Comparison of ENCODE assay signal across 16 cellular contexts in genomic region chr3:117814975-117815374, GRCh38.
A peak's percentile ranks its signal among the peaks of the same experiment; 100 is the strongest.
DNase-seq lines count a peak whose midpoint lies in the region; ATAC-seq and TF ChIP-seq lines count a peak whose summit lies in the region.
"Had no signal": no experiment of that assay in that cellular context is flagged by ENCODE, and none has a peak within 500 bp of the region (broad histone marks: within the 10 kb centered on the region; RNA-seq: fewer than 3 reads in every experiment).

No MANE protein-coding gene starts in this region.

- no peak overlapping the region for H4K5ac ChIP-seq in IMR-90 (ENCODE audit: low read depth, low read length)

- no peak overlapping the region for H2AK5ac ChIP-seq in IMR-90 (ENCODE audit: low read depth, low read length)

- H3K4me3 ChIP-seq in IMR-90 (ENCODE audit: insufficient read depth, low read depth, low read length) (no peak overlapping the region), body of pancreas (no peak overlapping the region), uterus (no peak overlapping the region)
- H3K4me3 ChIP-seq: BLaER1 had no signal

- H2AK9ac ChIP-seq in IMR-90 (replicated peaks; ENCODE audit: low read depth, low read length, poor library complexity) = no peak overlapping the region

- POLR2A ChIA-PET in IMR-90 (lab: Charles Lee; ENCODE audit: unreplicated experiment) = no interaction called here

- H3K4ac ChIP-seq in IMR-90 (ENCODE audit: low read depth, low read length) = no peak overlapping the region

- no peak overlapping the region for H2BK15ac ChIP-seq in IMR-90 (ENCODE audit: low read depth, low read length)

- H3K9ac ChIP-seq in IMR-90 (ENCODE audit: low read depth, low read length) = no peak overlapping the region
- H3K9ac ChIP-seq: BLaER1 had no signal

- CTCF ChIA-PET in IMR-90 (lab: Yijun Ruan, JAX) = interaction anchor here (0.8 kb wide), 1 partner anchor 9 kb away, joined by 3 read pairs; no protein-coding TSS in a partner anchor

- no peak overlapping the region for H3K23ac ChIP-seq in IMR-90 (ENCODE audit: low read depth, low read length)

- H3K27ac ChIP-seq in IMR-90 (ENCODE audit: insufficient read depth, low read length) = no peak overlapping the region
- no peak overlapping the region for H3K27ac ChIP-seq in body of pancreas
- H3K27ac ChIP-seq in uterus = no peak overlapping the region
- H3K27ac ChIP-seq: BLaER1 had no signal

- no peak overlapping the region for H2AFZ ChIP-seq in IMR-90 (replicated peaks; ENCODE audit: low read length, poor library complexity)

- H3K9me3 ChIP-seq in IMR-90 (ENCODE audit: control insufficient read depth, insufficient read depth, low read length) (no peaks in the 10 kb centered on the region), body of pancreas (no peaks in the 10 kb centered on the region), uterus (no peaks in the 10 kb centered on the region)
- H3K9me3 ChIP-seq: BLaER1 had no signal

- H3K4me2 ChIP-seq in IMR-90 (ENCODE audit: low read depth, low read length) = no peak overlapping the region
- H3K4me2 ChIP-seq: BLaER1 had no signal

- no peak overlapping the region for H2BK20ac ChIP-seq in IMR-90 (ENCODE audit: low read depth, low read length)

- TF ChIP-seq POLR2A in IMR-90 (IDR thresholded peaks at IDR 0.05; ENCODE audit: low read depth, low read length) (no peak), body of pancreas (IDR thresholded peaks at IDR 0.05) (no peak), uterus (IDR thresholded peaks at IDR 0.05) (no peak)

- no peak overlapping the region for H4K8ac ChIP-seq in IMR-90 (ENCODE audit: low read depth in 2 of 2, low read length in 2 of 2)

- ATAC-seq in IMR-90 (ENCODE audit: low read depth) (peak; percentile 24; the same call in 1 of the 2 replicates), body of pancreas (peak; percentile 38), GM18870 (IDR thresholded peaks at IDR 0.05; ENCODE audit: unreplicated experiment) (no peak)

- no peaks in the 10 kb centered on the region for H3K9me1 ChIP-seq in IMR-90 (ENCODE audit: insufficient read depth, low read length)

- no peaks in the 10 kb centered on the region for H4K20me1 ChIP-seq in IMR-90 (ENCODE audit: insufficient read depth, low read length)
- H4K20me1 ChIP-seq: BLaER1 had no signal

- no peak for TF ChIP-seq CTCF in IMR-90 (conservative IDR thresholded peaks at IDR 0.05; ENCODE audit: low read depth, low read length)
- no peak for TF ChIP-seq CTCF in body of pancreas (IDR thresholded peaks at IDR 0.05)
- TF ChIP-seq CTCF in uterus (IDR thresholded peaks at IDR 0.05) = no peak

- H3K56ac ChIP-seq in IMR-90 (ENCODE audit: extremely low read depth, insufficient read depth, low read length) = no peak overlapping the region

- H3K79me1 ChIP-seq in IMR-90 (ENCODE audit: low read depth in 1 of 2, low read length in 2 of 2) = no peaks in the 10 kb centered on the region

- no peaks in the 10 kb centered on the region for H3K4me1 ChIP-seq in IMR-90 (ENCODE audit: control insufficient read depth, insufficient read depth, low read length)
- no peaks in the 10 kb centered on the region for H3K4me1 ChIP-seq in body of pancreas
- no peaks in the 10 kb centered on the region for H3K4me1 ChIP-seq in uterus
- H3K4me1 ChIP-seq: BLaER1 had no signal

- intact Hi-C loops in IMR-90 (cut with micrococcal nuclease) (no loop called here), body of pancreas (cut with DNase I) (no loop called here), uterus (cut with DNase I; ENCODE audit: low total_unique reads) (no loop called here)

- BruUV-seq in IMR-90 (replicated peaks; lab: Mats Ljungman, UMichigan) = no TSS peak

- H3K14ac ChIP-seq in IMR-90 (replicated peaks; ENCODE audit: low read depth, low read length) = no peak overlapping the region

- H3K36me3 ChIP-seq in IMR-90 (ENCODE audit: control insufficient read depth, insufficient read depth, low read length) = no peaks in the 10 kb centered on the region
- H3K36me3 ChIP-seq in body of pancreas (replicated peaks in 1 of 2; ENCODE audit: insufficient read depth in 1 of 2, low read depth in 2 of 2) = no peaks in the 10 kb centered on the region
- no peaks in the 10 kb centered on the region for H3K36me3 ChIP-seq in uterus
- H3K36me3 ChIP-seq: BLaER1 had no signal

- no peaks in the 10 kb centered on the region for H3K27me3 ChIP-seq in IMR-90 (ENCODE audit: control insufficient read depth, insufficient read depth, low read length)
- no peaks in the 10 kb centered on the region for H3K27me3 ChIP-seq in body of pancreas
- no peaks in the 10 kb centered on the region for H3K27me3 ChIP-seq in uterus
- H3K27me3 ChIP-seq: BLaER1 had no signal

- DNase-seq in IMR-90 (peak; percentile 54), body of pancreas (no peak), fibroblast of peridontal ligament (ENCODE audit: extremely low read depth) (peak; percentile 84), stromal cell of bone marrow (ENCODE audit: low read depth) (peak; percentile 37), SKM-1 (lab: John Stamatoyannopoulos, UW; ENCODE audit: unreplicated experiment) (no peak), uterus (no peak)
- DNase-seq: CD8-positive, alpha-beta memory T cell; HFFc6; KG1; NCI-H1105 treated with DMSO at 0.1 percent for 48 hours; NCI-H187; NCI-H446; NCI-H82; RPMI8226 had no signal

- no peak for TF ChIP-seq RAD21 in IMR-90 (IDR thresholded peaks at IDR 0.05; ENCODE audit: low read length)

- dilution Hi-C loops in IMR-90 (cut with HindIII; ENCODE audit: low sequenced_read_pairs, unreplicated experiment) = no loop called here

- no peak overlapping the region for H3K18ac ChIP-seq in IMR-90 (ENCODE audit: low read depth, low read length)

- in situ Hi-C loops in IMR-90 (cut with MboI; ENCODE audit: low sequenced_read_pairs) = no loop called here

- no CpG with 5 or more reads among the region's 2 CpGs for WGBS in IMR-90 (ENCODE audit: extremely low coverage in 2 of 2, insufficient read length in 1 of 2), 2 experiments
- 39 to 42% methylated on average over 2 of the region's 2 CpGs for WGBS in body of pancreas, 2 donors

- no peak overlapping the region for H2BK5ac ChIP-seq in IMR-90 (ENCODE audit: low read depth, low read length, poor library complexity, severe bottlenecking)

- no peak overlapping the region for H2BK120ac ChIP-seq in IMR-90 (ENCODE audit: low read depth, low read length)

- no peak overlapping the region for H4K91ac ChIP-seq in IMR-90 (ENCODE audit: insufficient read depth, low read depth, low read length)

TF ChIP-seq in IMR-90, 13 proteins besides CTCF, POLR2A, EP300 and RAD21:
- TF ChIP-seq SMC3 (IDR thresholded peaks at IDR 0.05; ENCODE audit: low read depth, low read length) = no peak
- no peak for TF ChIP-seq RFX5 (IDR thresholded peaks at IDR 0.05; ENCODE audit: low read depth, low read length)
- no peak for TF ChIP-seq CHD1 (IDR thresholded peaks at IDR 0.05; ENCODE audit: low read depth, low read length)
- TF ChIP-seq CEBPB (IDR thresholded peaks at IDR 0.05; ENCODE audit: low read depth, low read length) = no peak
- TF ChIP-seq, protein P1, sequence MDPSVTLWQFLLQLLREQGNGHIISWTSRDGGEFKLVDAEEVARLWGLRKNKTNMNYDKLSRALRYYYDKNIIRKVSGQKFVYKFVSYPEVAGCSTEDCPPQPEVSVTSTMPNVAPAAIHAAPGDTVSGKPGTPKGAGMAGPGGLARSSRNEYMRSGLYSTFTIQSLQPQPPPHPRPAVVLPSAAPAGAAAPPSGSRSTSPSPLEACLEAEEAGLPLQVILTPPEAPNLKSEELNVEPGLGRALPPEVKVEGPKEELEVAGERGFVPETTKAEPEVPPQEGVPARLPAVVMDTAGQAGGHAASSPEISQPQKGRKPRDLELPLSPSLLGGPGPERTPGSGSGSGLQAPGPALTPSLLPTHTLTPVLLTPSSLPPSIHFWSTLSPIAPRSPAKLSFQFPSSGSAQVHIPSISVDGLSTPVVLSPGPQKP (IDR thresholded peaks at IDR 0.05; ENCODE audit: borderline replicate concordance, low read depth, low read length) = no peak
- TF ChIP-seq BHLHE40 (IDR thresholded peaks at IDR 0.05; ENCODE audit: low read depth, low read length) = no peak
- no peak for TF ChIP-seq MXI1 (IDR thresholded peaks at IDR 0.05; ENCODE audit: borderline replicate concordance, low read depth, low read length)
- no peak for TF ChIP-seq MAZ (IDR thresholded peaks at IDR 0.05; ENCODE audit: borderline replicate concordance, low read depth, low read length)
- TF ChIP-seq FOS (IDR thresholded peaks at IDR 0.05; ENCODE audit: low read depth, low read length) = no peak
- no peak for TF ChIP-seq MAFK (IDR thresholded peaks at IDR 0.05; ENCODE audit: low read depth, low read length)
- no peak for TF ChIP-seq RCOR1 (IDR thresholded peaks at IDR 0.05; ENCODE audit: insufficient replicate concordance, low read length)
- no peak for TF ChIP-seq NFE2L2 (IDR thresholded peaks at IDR 0.05; ENCODE audit: low read depth, low read length)
- TF ChIP-seq, protein P2, sequence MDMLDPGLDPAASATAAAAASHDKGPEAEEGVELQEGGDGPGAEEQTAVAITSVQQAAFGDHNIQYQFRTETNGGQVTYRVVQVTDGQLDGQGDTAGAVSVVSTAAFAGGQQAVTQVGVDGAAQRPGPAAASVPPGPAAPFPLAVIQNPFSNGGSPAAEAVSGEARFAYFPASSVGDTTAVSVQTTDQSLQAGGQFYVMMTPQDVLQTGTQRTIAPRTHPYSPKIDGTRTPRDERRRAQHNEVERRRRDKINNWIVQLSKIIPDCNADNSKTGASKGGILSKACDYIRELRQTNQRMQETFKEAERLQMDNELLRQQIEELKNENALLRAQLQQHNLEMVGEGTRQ (IDR thresholded peaks at IDR 0.05; ENCODE audit: low read depth, low read length) = no peak

Comparison
In these comparisons a context has a peak if more than half of its experiments do, and no peak if none do; other contexts are left out.
1. DNase-seq: peak in IMR-90 (single experiment), fibroblast of peridontal ligament (single experiment) and stromal cell of bone marrow (single experiment); none in body of pancreas (0 of 4), SKM-1 (single experiment) and uterus (0 of 2).